In the genomic region with DNA sequence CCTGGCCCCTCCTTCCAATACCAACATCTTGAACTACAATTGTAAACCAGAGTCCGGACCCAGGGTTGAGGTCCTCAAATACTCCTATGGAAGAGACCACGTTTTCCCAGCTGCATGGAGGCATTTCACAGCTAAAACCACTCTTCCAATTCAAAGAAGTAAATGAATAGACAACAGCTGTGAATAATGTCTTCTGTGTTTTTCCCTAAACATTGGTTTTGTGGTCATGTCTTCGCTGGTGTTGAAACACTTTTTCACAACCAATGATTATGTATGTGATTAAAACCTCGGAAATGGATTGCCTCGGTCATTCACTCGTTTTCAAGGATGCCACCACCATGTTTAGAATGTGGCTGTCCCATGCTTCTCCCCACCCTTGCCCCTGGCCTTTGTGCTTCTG, we compare ENCODE assay signal across 14 cellular contexts. TPM values are rescaled to one million over a fixed set of nuclear protein-coding genes. Genes with fewer than 3 reads are reported as not detected.
DNase-seq lines count a peak whose midpoint lies in the region; ATAC-seq and TF ChIP-seq lines count a peak whose summit lies in the region.
"Had no signal": no experiment of that assay in that cellular context is flagged by ENCODE, and none has a peak within 500 bp of the region (broad histone marks: within the 10 kb centered on the region; RNA-seq: fewer than 3 reads in every experiment).

No MANE protein-coding gene starts in this region.

- DNase-seq in HS-5 (ENCODE audit: low read depth) (peak; percentile 23), adipocyte (ENCODE audit: low read depth) (peak; percentile 30), hepatocyte (ENCODE audit: low spot score) (no peak), mesendoderm (no peak), endothelial cell (ENCODE audit: low spot score) (no peak), T-helper 9 cell (no peak)
- DNase-seq in stimulated activated naive B cell treated with anti-CD40 and anti-IgM and Interleukin-4, amounts not matched to agents 10 μg/mL and 1 μg/mL and 100 μg/mL, for 72 hours: no peak
- DNase-seq: Caco-2, MM.1S, NCI-H524, occipital lobe had no signal

- H3K4me1 Mint-ChIP-seq in endothelial cell (ENCODE audit: unreplicated experiment): peaks cover 5% of the 10 kb centered on the region
- peaks cover 18 to 23% of the 10 kb centered on the region in 2 donors for H3K4me1 Mint-ChIP-seq in stimulated activated naive B cell treated with anti-CD40 and anti-IgM and Interleukin-4, amounts not matched to agents 10 μg/mL and 1 μg/mL and 100 μg/mL, for 72 hours

- no peak overlapping the region for H3K4me3 ChIP-seq in adipocyte (ENCODE audit: low read length)
- no peak overlapping the region for H3K4me3 ChIP-seq in hepatocyte
- peak overlapping the region; percentile 41 to 54 for H3K4me3 ChIP-seq in stomach smooth muscle (ENCODE audit: low read length in 2 of 2)
- H3K4me3 ChIP-seq in mesendoderm (ENCODE audit: low read length): no peak overlapping the region
- H3K4me3 ChIP-seq: GM12878 had no signal

- H4K8ac ChIP-seq in mesendoderm (ENCODE audit: low read depth, low read length): no peak overlapping the region

- no peaks in the 10 kb centered on the region for H3K9me3 ChIP-seq in adipocyte (ENCODE audit: control insufficient read depth, low read length)
- no peaks in the 10 kb centered on the region for H3K9me3 ChIP-seq in hepatocyte (ENCODE audit: low read depth)
- no peaks in the 10 kb centered on the region for H3K9me3 ChIP-seq in stomach smooth muscle (ENCODE audit: control insufficient read depth in 2 of 2, low read length in 2 of 2)
- H3K9me3 ChIP-seq: Caco-2 had no signal

- H2BK15ac ChIP-seq in mesendoderm (replicated peaks; ENCODE audit: low read depth): no peak overlapping the region

- H2BK5ac ChIP-seq in mesendoderm (ENCODE audit: low read length): no peak overlapping the region

- no peak overlapping the region for H3K56ac ChIP-seq in mesendoderm (ENCODE audit: low read length)

- H2AFZ ChIP-seq in hepatocyte: peak overlapping the region; percentile 32

- no peak overlapping the region for H3K4me3 Mint-ChIP-seq in endothelial cell (ENCODE audit: unreplicated experiment)
- H3K4me3 Mint-ChIP-seq in stimulated activated naive B cell treated with anti-CD40 and anti-IgM and Interleukin-4, amounts not matched to agents 10 μg/mL and 1 μg/mL and 100 μg/mL, for 72 hours: no peak overlapping the region

- no peaks in the 10 kb centered on the region for H3K36me3 Mint-ChIP-seq in endothelial cell (ENCODE audit: low read depth, unreplicated experiment)
- peaks cover 0 to 7% of the 10 kb centered on the region in 2 donors for H3K36me3 Mint-ChIP-seq in stimulated activated naive B cell treated with anti-CD40 and anti-IgM and Interleukin-4, amounts not matched to agents 10 μg/mL and 1 μg/mL and 100 μg/mL, for 72 hours
- H3K36me3 Mint-ChIP-seq: activated naive CD4-positive, alpha-beta T cell treated with anti-CD3 and anti-CD28 coated beads, Interleukin-2, amount 50 U/mL, for 72 hours had no signal

- H3K27me3 ChIP-seq in adipocyte (replicated peaks; ENCODE audit: control insufficient read depth, insufficient read depth, low read length): peaks cover 12% of the 10 kb centered on the region
- H3K27me3 ChIP-seq in hepatocyte: no peaks in the 10 kb centered on the region
- H3K27me3 ChIP-seq in stomach smooth muscle (ENCODE audit: control insufficient read depth in 1 of 2, insufficient read depth in 2 of 2, low read length in 2 of 2): no peaks in the 10 kb centered on the region
- H3K27me3 ChIP-seq in mesendoderm (ENCODE audit: insufficient read depth, low read length, poor library complexity): no peaks in the 10 kb centered on the region

- H3K79me2 ChIP-seq in hepatocyte: no peaks in the 10 kb centered on the region
- no peaks in the 10 kb centered on the region for H3K79me2 ChIP-seq in mesendoderm (ENCODE audit: control insufficient read depth, insufficient read depth, low read length)

- peaks cover 19% of the 10 kb centered on the region for H3K4me1 ChIP-seq in adipocyte (ENCODE audit: control insufficient read depth, insufficient read depth, low read length)
- peaks cover 18% of the 10 kb centered on the region for H3K4me1 ChIP-seq in hepatocyte (ENCODE audit: insufficient read depth)
- H3K4me1 ChIP-seq in stomach smooth muscle (ENCODE audit: control insufficient read depth, insufficient read depth, low read length): peaks cover 33% of the 10 kb centered on the region
- H3K4me1 ChIP-seq in mesendoderm (ENCODE audit: control insufficient read depth, low read depth, low read length): no peaks in the 10 kb centered on the region
- H3K4me1 ChIP-seq: Caco-2 had no signal

- no peak overlapping the region for H3K18ac ChIP-seq in mesendoderm (ENCODE audit: low read length)

- H3K36me3 ChIP-seq in adipocyte (ENCODE audit: control insufficient read depth, insufficient read depth, low read length, severe bottlenecking) (no peaks in the 10 kb centered on the region), hepatocyte (replicated peaks; ENCODE audit: insufficient read depth, low read depth) (no peaks in the 10 kb centered on the region), stomach smooth muscle (ENCODE audit: control insufficient read depth in 2 of 2, insufficient read depth in 2 of 2, low read length in 2 of 2) (no peaks in the 10 kb centered on the region), mesendoderm (ENCODE audit: control insufficient read depth, insufficient read depth, low read length) (no peaks in the 10 kb centered on the region)

- H3K79me1 ChIP-seq in mesendoderm (ENCODE audit: low read length): no peaks in the 10 kb centered on the region

- peak overlapping the region; percentile 16 for H3K4me2 ChIP-seq in hepatocyte
- H3K4me2 ChIP-seq in mesendoderm (ENCODE audit: low read length): no peak overlapping the region

- TF ChIP-seq CTCF in hepatocyte (IDR thresholded peaks at IDR 0.05; ENCODE audit: poor library complexity) (no peak), endothelial cell (IDR thresholded peaks at IDR 0.05; ENCODE audit: unreplicated experiment) (no peak)

- no peak overlapping the region for H3K4ac ChIP-seq in mesendoderm (ENCODE audit: low read depth, low read length)

- H3K9ac ChIP-seq in adipocyte (ENCODE audit: low read length) (peak overlapping the region; percentile 41), stomach smooth muscle (ENCODE audit: low read length in 2 of 2) (peak overlapping the region; percentile 58 to 62), mesendoderm (ENCODE audit: low read length) (no peak overlapping the region)

- H3K23ac ChIP-seq in mesendoderm (ENCODE audit: low read length): no peak overlapping the region

- H3K27me3 Mint-ChIP-seq in endothelial cell (ENCODE audit: unreplicated experiment): peaks cover 3% of the 10 kb centered on the region
- peaks cover 26 to 36% of the 10 kb centered on the region in 2 donors for H3K27me3 Mint-ChIP-seq in stimulated activated naive B cell treated with anti-CD40 and anti-IgM and Interleukin-4, amounts not matched to agents 10 μg/mL and 1 μg/mL and 100 μg/mL, for 72 hours

- no peak overlapping the region for H3K27ac Mint-ChIP-seq in endothelial cell (ENCODE audit: unreplicated experiment)
- no peak overlapping the region for H3K27ac Mint-ChIP-seq in stimulated activated naive B cell treated with anti-CD40 and anti-IgM and Interleukin-4, amounts not matched to agents 10 μg/mL and 1 μg/mL and 100 μg/mL, for 72 hours
- H3K27ac Mint-ChIP-seq: activated naive CD4-positive, alpha-beta T cell treated with anti-CD3 and anti-CD28 coated beads, Interleukin-2, amount 50 U/mL, for 72 hours had no signal

- H4K5ac ChIP-seq in mesendoderm (ENCODE audit: low read length): no peak overlapping the region

- WGBS in hepatocyte (ENCODE audit: low lambda C conversion rate, missing lambda C conversion rate): 78% methylated on average over 6 of the region's 6 CpGs
- no CpG with 5 or more reads among the region's 6 CpGs for WGBS in mesendoderm (ENCODE audit: extremely low coverage, insufficient coverage, low lambda C conversion rate)

- H3K27ac ChIP-seq in hepatocyte: peak overlapping the region; percentile 90
- peak overlapping the region; percentile 74 for H3K27ac ChIP-seq in stomach smooth muscle (ENCODE audit: low read length)
- H3K27ac ChIP-seq in mesendoderm (ENCODE audit: low read depth, low read length): no peak overlapping the region

- no peaks in the 10 kb centered on the region for H4K20me1 ChIP-seq in hepatocyte (ENCODE audit: insufficient read depth, poor library complexity, severe bottlenecking)

- no peak overlapping the region for H2BK120ac ChIP-seq in mesendoderm (ENCODE audit: low read depth, low read length)

- H3K9me3 Mint-ChIP-seq in endothelial cell (ENCODE audit: unreplicated experiment): no peaks in the 10 kb centered on the region
- peaks cover 0 to 4% of the 10 kb centered on the region in 2 donors for H3K9me3 Mint-ChIP-seq in stimulated activated naive B cell treated with anti-CD40 and anti-IgM and Interleukin-4, amounts not matched to agents 10 μg/mL and 1 μg/mL and 100 μg/mL, for 72 hours
- H3K9me3 Mint-ChIP-seq: activated naive CD4-positive, alpha-beta T cell treated with anti-CD3 and anti-CD28 coated beads, Interleukin-2, amount 50 U/mL, for 72 hours had no signal

- H3K9me2 ChIP-seq in hepatocyte (replicated peaks; ENCODE audit: insufficient read depth): no peaks in the 10 kb centered on the region

- ATAC-seq in stimulated activated naive B cell treated with anti-CD40 and anti-IgM and Interleukin-4, amounts not matched to agents 10 μg/mL and 1 μg/mL and 100 μg/mL, for 72 hours (replicated peaks): no peak
- ATAC-seq: activated naive CD4-positive, alpha-beta T cell treated with anti-CD3 and anti-CD28 coated beads, Interleukin-2, amount 50 U/mL, for 72 hours; GM12878 had no signal

- H2AK5ac ChIP-seq in mesendoderm (ENCODE audit: low read length): no peak overlapping the region

RNA-seq across cellular contexts. Expression of a gene that starts 9.4 kb away (rescaled TPM):
- total RNA-seq in hepatocyte: 8.7 and 14.1 TPM in 2 replicates
- polyA plus RNA-seq in hepatocyte: 6.8 and 7.3 TPM in 2 replicates
- polyA plus RNA-seq in mesendoderm (2013, experiment 1 of 2): 17.2 TPM
- polyA plus RNA-seq in mesendoderm (2013, experiment 2 of 2): 17.1 TPM
- 24.7 TPM for total RNA-seq in endothelial cell (ENCODE audit: unreplicated experiment)

Comparison
In these comparisons a context has a peak if more than half of its experiments do, and no peak if none do; other contexts are left out.
1. DNase-seq: peak in HS-5 (single experiment) and adipocyte (single experiment); none in hepatocyte (single experiment), mesendoderm (single experiment), endothelial cell (single experiment), T-helper 9 cell (single experiment) and stimulated activated naive B cell treated with anti-CD40 and anti-IgM and Interleukin-4, amounts not matched to agents 10 μg/mL and 1 μg/mL and 100 μg/mL, for 72 hours (single experiment).
2. H3K4me3 ChIP-seq: peak in stomach smooth muscle (2 of 2); none in adipocyte (single experiment), hepatocyte (single experiment) and mesendoderm (single experiment).